In the genomic region with DNA sequence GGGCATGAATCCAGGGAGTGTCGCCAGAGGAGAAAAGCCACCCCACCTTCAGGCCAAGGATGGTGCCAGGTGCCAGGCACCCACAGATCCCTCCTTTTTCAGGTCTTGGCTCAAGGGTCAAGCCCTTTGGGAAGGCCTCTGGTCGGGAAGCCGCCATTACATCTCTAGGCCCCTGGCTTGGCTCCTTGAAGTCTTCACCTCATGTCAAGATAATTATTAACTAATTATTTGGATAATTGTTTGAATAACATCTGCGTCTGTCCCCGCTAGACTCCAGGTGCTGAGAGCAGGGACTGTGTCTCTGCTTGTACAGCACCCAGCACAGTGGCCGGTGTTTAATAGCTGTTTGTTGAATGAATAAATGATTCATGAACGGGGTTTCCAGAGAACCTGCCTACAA, we compare ENCODE assay signal across 25 cellular contexts. TPM values are rescaled to one million over a fixed set of nuclear protein-coding genes. Genes with fewer than 3 reads are reported as not detected.
"Had no signal": no experiment of that assay in that cellular context is flagged by ENCODE, and none has a peak within 500 bp of the region (broad histone marks: within the 10 kb centered on the region; RNA-seq: fewer than 3 reads in every experiment).

No MANE protein-coding gene starts in this region.

- DNase-seq: activated CD4-positive, alpha-beta T cell treated with anti-CD3 and anti-CD28 coated beads for 1 hour; activated CD4-positive, alpha-beta T cell treated with anti-CD3 and anti-CD28 coated beads, Interleukin-2, amount 50 U/mL, for 4 hours; activated gamma-delta T cell treated with Interleukin-2 at 50 U/mL for 16 hours; activated naive CD8-positive, alpha-beta T cell treated with anti-CD3 and anti-CD28 coated beads, Interleukin-2, amount 10 ng/mL, durations not matched to agents 7 days and 5 days; amygdala; effector memory CD8-positive, alpha-beta T cell; head of caudate nucleus; kidney; midbrain; sigmoid colon; stimulated activated CD4-positive, alpha-beta T cell treated with anti-CD3 and anti-CD28 coated beads, Interleukin-4, amount 100 ng/mL, for 24 hours; SW 1271; T-helper 2 cell; tibial artery; uterus had no signal

- H3K4me1 ChIP-seq: parathyroid adenoma, tibial artery had no signal

- H3K4me1 Mint-ChIP-seq: stimulated activated effector memory CD8-positive, alpha-beta T cell treated with anti-CD3 and anti-CD28 coated beads, Interleukin-12 subunit alpha, Interleukin-12 subunit beta, amount 100 ng/mL, for 72 hours had no signal

- H3K27ac Mint-ChIP-seq: activated naive CD8-positive, alpha-beta T cell treated with anti-CD3 and anti-CD28 coated beads, Interleukin-2, amount 10 ng/mL, durations not matched to agents 7 days and 5 days; activated T-helper 1 cell treated with anti-CD3 and anti-CD28 coated beads, Interleukin-12 subunit alpha, Interleukin-12 subunit beta, Interleukin-2, Interleukin-4 antibody, amounts not matched to agents 30 ng/mL and 10 ng/mL and 1 ng/mL, durations not matched to agents 14 hours and 24 hours and 36 hours; effector memory CD8-positive, alpha-beta T cell; stimulated activated effector memory CD8-positive, alpha-beta T cell treated with anti-CD3 and anti-CD28 coated beads, Interleukin-12 subunit alpha, Interleukin-12 subunit beta, amount 100 ng/mL, for 72 hours had no signal

- H3K36me3 Mint-ChIP-seq: activated naive CD8-positive, alpha-beta T cell treated with anti-CD3 and anti-CD28 coated beads, Interleukin-2, amount 10 ng/mL, durations not matched to agents 7 days and 5 days; stimulated activated effector memory CD8-positive, alpha-beta T cell treated with anti-CD3 and anti-CD28 coated beads, Interleukin-12 subunit alpha, Interleukin-12 subunit beta, amount 100 ng/mL, for 72 hours had no signal

- H3K36me3 ChIP-seq: sigmoid colon, tibial artery, uterus had no signal

- ATAC-seq: effector memory CD8-positive, alpha-beta T cell; left lobe of liver; stimulated activated effector memory CD8-positive, alpha-beta T cell treated with anti-CD3 and anti-CD28 coated beads, Interleukin-12 subunit alpha, Interleukin-12 subunit beta, amount 100 ng/mL, for 72 hours had no signal

- H3K9me3 ChIP-seq: sigmoid colon, tibial artery, uterus had no signal

- H3K9me3 Mint-ChIP-seq: activated naive CD8-positive, alpha-beta T cell treated with anti-CD3 and anti-CD28 coated beads, Interleukin-2, amount 10 ng/mL, durations not matched to agents 7 days and 5 days; activated T-helper 1 cell treated with anti-CD3 and anti-CD28 coated beads, Interleukin-12 subunit alpha, Interleukin-12 subunit beta, Interleukin-2, Interleukin-4 antibody, amounts not matched to agents 30 ng/mL and 10 ng/mL and 1 ng/mL, durations not matched to agents 14 hours and 24 hours and 36 hours; effector memory CD8-positive, alpha-beta T cell; stimulated activated effector memory CD8-positive, alpha-beta T cell treated with anti-CD3 and anti-CD28 coated beads, Interleukin-12 subunit alpha, Interleukin-12 subunit beta, amount 100 ng/mL, for 72 hours had no signal

- H3K27ac ChIP-seq: parathyroid adenoma, sigmoid colon, tibial artery, uterus, VCaP had no signal

- H3K4me3 ChIP-seq: lung, sigmoid colon, tibial artery, uterus had no signal

- H3K4me3 Mint-ChIP-seq: activated naive CD8-positive, alpha-beta T cell treated with anti-CD3 and anti-CD28 coated beads, Interleukin-2, amount 10 ng/mL, durations not matched to agents 7 days and 5 days; activated T-helper 1 cell treated with anti-CD3 and anti-CD28 coated beads, Interleukin-12 subunit alpha, Interleukin-12 subunit beta, Interleukin-2, Interleukin-4 antibody, amounts not matched to agents 30 ng/mL and 10 ng/mL and 1 ng/mL, durations not matched to agents 14 hours and 24 hours and 36 hours; effector memory CD8-positive, alpha-beta T cell; stimulated activated effector memory CD8-positive, alpha-beta T cell treated with anti-CD3 and anti-CD28 coated beads, Interleukin-12 subunit alpha, Interleukin-12 subunit beta, amount 100 ng/mL, for 72 hours had no signal

- H3K27me3 ChIP-seq: uterus had no signal

RNA-seq across cellular contexts. Expression of a gene that starts 1.2 kb away (rescaled TPM):
- total RNA-seq: activated naive CD8-positive, alpha-beta T cell treated with anti-CD3 and anti-CD28 coated beads, Interleukin-2, amount 10 ng/mL, durations not matched to agents 7 days and 5 days; activated T-helper 1 cell treated with anti-CD3 and anti-CD28 coated beads, Interleukin-12 subunit alpha, Interleukin-12 subunit beta, Interleukin-2, Interleukin-4 antibody, amounts not matched to agents 30 ng/mL and 10 ng/mL and 1 ng/mL, durations not matched to agents 14 hours and 24 hours and 36 hours; cardiac septum; dermis microvascular lymphatic vessel endothelial cell; epithelial cell of proximal tubule; frontal cortex; kidney; left lobe of liver; sigmoid colon; uterus had no signal

RNA-seq across cellular contexts. Expression of a gene that starts 19.0 kb away (rescaled TPM):
- total RNA-seq: dermis microvascular lymphatic vessel endothelial cell, frontal cortex, left lobe of liver, sigmoid colon had no signal

RNA-seq across cellular contexts. Expression of a gene that starts 28.9 kb away (rescaled TPM):
- total RNA-seq: activated naive CD8-positive, alpha-beta T cell treated with anti-CD3 and anti-CD28 coated beads, Interleukin-2, amount 10 ng/mL, durations not matched to agents 7 days and 5 days; activated T-helper 1 cell treated with anti-CD3 and anti-CD28 coated beads, Interleukin-12 subunit alpha, Interleukin-12 subunit beta, Interleukin-2, Interleukin-4 antibody, amounts not matched to agents 30 ng/mL and 10 ng/mL and 1 ng/mL, durations not matched to agents 14 hours and 24 hours and 36 hours; cardiac septum; dermis microvascular lymphatic vessel endothelial cell; epithelial cell of proximal tubule; frontal cortex; kidney; left lobe of liver; sigmoid colon; uterus had no signal

RNA-seq across cellular contexts. Expression of a gene that starts 37.2 kb away (rescaled TPM):
- total RNA-seq: activated naive CD8-positive, alpha-beta T cell treated with anti-CD3 and anti-CD28 coated beads, Interleukin-2, amount 10 ng/mL, durations not matched to agents 7 days and 5 days; activated T-helper 1 cell treated with anti-CD3 and anti-CD28 coated beads, Interleukin-12 subunit alpha, Interleukin-12 subunit beta, Interleukin-2, Interleukin-4 antibody, amounts not matched to agents 30 ng/mL and 10 ng/mL and 1 ng/mL, durations not matched to agents 14 hours and 24 hours and 36 hours; cardiac septum; dermis microvascular lymphatic vessel endothelial cell; epithelial cell of proximal tubule; frontal cortex; left lobe of liver had no signal

RNA-seq across cellular contexts. Expression of a gene that starts 44.2 kb away (rescaled TPM):
- total RNA-seq: activated naive CD8-positive, alpha-beta T cell treated with anti-CD3 and anti-CD28 coated beads, Interleukin-2, amount 10 ng/mL, durations not matched to agents 7 days and 5 days; activated T-helper 1 cell treated with anti-CD3 and anti-CD28 coated beads, Interleukin-12 subunit alpha, Interleukin-12 subunit beta, Interleukin-2, Interleukin-4 antibody, amounts not matched to agents 30 ng/mL and 10 ng/mL and 1 ng/mL, durations not matched to agents 14 hours and 24 hours and 36 hours; cardiac septum; frontal cortex; left lobe of liver had no signal
